8 cellular contexts compared by ENCODE assay signal in genomic region chr17:75854111-75854748, GRCh38. TPM values are rescaled to one million over a fixed set of nuclear protein-coding genes. Genes with fewer than 3 reads are reported as not detected.
DNase-seq lines count a peak whose midpoint lies in the region; ATAC-seq and TF ChIP-seq lines count a peak whose summit lies in the region.

No MANE protein-coding gene starts in this region.

- DNase-seq in GM12865 (ENCODE audit: low read depth) (no peak), SW480 (ENCODE audit: low spot score) (peak; percentile 48), right cardiac atrium (peak in 1 of 3 donors; percentile 31), NCI-H345 treated with DMSO at 0.1 percent for 48 hours (lab: John Stamatoyannopoulos, UW; ENCODE audit: unreplicated experiment) (no peak), middle frontal gyrus (ENCODE audit: extremely low spot score, low spot score) (no peak)

- intact Hi-C loops in right cardiac atrium (cut with DNase I), result no loop called here

- no peaks in the 10 kb centered on the region for H3K9me3 ChIP-seq in right cardiac atrium (ENCODE audit: control insufficient read depth, low read length)

- H3K27ac ChIP-seq in right cardiac atrium (ENCODE audit: low read length) (peak overlapping the region; percentile 59), skin epidermis (peak overlapping the region in 19 of 21 experiments; percentile 79 to 100 (median 94))

- peaks cover 9% of the 10 kb centered on the region for H3K4me1 ChIP-seq in right cardiac atrium (ENCODE audit: control insufficient read depth, insufficient read depth, low read length)

- peak in 1 of 2 donors; percentile 7 for ATAC-seq in right cardiac atrium
- no peak for ATAC-seq in GM18909 (IDR thresholded peaks at IDR 0.05; ENCODE audit: poor library complexity, unreplicated experiment)
- ATAC-seq in GM21528 (IDR thresholded peaks at IDR 0.05; ENCODE audit: low FRiP score, unreplicated experiment), result no peak

- no peaks in the 10 kb centered on the region for H3K27me3 ChIP-seq in right cardiac atrium (ENCODE audit: control insufficient read depth, insufficient read depth)

- H3K4me3 ChIP-seq in GM12865 (ENCODE audit: low read depth, low read length) (peak overlapping the region; percentile 77), right cardiac atrium (ENCODE audit: low read length) (peak overlapping the region; percentile 90), skin epidermis (peak overlapping the region; percentile 56 to 95 (median 87))

- TF ChIP-seq CTCF in GM12865 (IDR thresholded peaks at IDR 0.05; ENCODE audit: insufficient read depth, low read depth, low read length, missing control alignments), result no peak

- 19% methylated on average over 7 of the region's 7 CpGs for WGBS in right cardiac atrium

RNA-seq across cellular contexts. Expression of gene WBP2, which starts 0.9 kb away (rescaled TPM):
- total RNA-seq in right cardiac atrium, result 100 to 1,000 TPM; 112 to 128 (median 118) TPM
- polyA plus RNA-seq in right cardiac atrium, result 109 TPM

RNA-seq across cellular contexts. Expression of gene UNC13D, which starts 10.0 kb away (rescaled TPM):
- total RNA-seq in right cardiac atrium, result 10 to 100 TPM; 12.6 to 30.4 (median 27.4) TPM
- 18.8 TPM for polyA plus RNA-seq in right cardiac atrium

RNA-seq across cellular contexts. Expression of gene TRIM47, which starts 24.2 kb away (rescaled TPM):
- 10 to 100 TPM; 24.1 to 25.9 (median 25.3) TPM for total RNA-seq in right cardiac atrium
- polyA plus RNA-seq in right cardiac atrium, result 19.2 TPM

RNA-seq across cellular contexts. Expression of gene TRIM65, which starts 42.5 kb away (rescaled TPM):
- total RNA-seq in right cardiac atrium, result 10 to 100 TPM in 1 of 4 donors, 1 to 10 TPM in 3; 5.7 to 10.7 (median 7.7) TPM
- 7.9 TPM for polyA plus RNA-seq in right cardiac atrium

RNA-seq across cellular contexts. Expression of gene MRPL38, which starts 50.5 kb away (rescaled TPM):
- 10 to 100 TPM; 64.1 to 94.2 (median 83.8) TPM for total RNA-seq in right cardiac atrium
- polyA plus RNA-seq in right cardiac atrium, result 57.9 TPM
